ENCODE assay signal across 15 cellular contexts in genomic region chr11:63698976-63699733, GRCh38. TPM values are rescaled to one million over a fixed set of nuclear protein-coding genes. Genes with fewer than 3 reads are reported as not detected.
DNase-seq lines count a peak whose midpoint lies in the region; ATAC-seq and TF ChIP-seq lines count a peak whose summit lies in the region.
"Had no signal": no experiment of that assay in that cellular context is flagged by ENCODE, and none has a peak within 500 bp of the region (broad histone marks: within the 10 kb centered on the region; RNA-seq: fewer than 3 reads in every experiment).

No MANE protein-coding gene starts in this region.

- H3K4me3 ChIP-seq in GM23338 (no peak overlapping the region), SK-N-MC (no peak overlapping the region)
- H3K4me3 ChIP-seq: BLaER1 treated with 17β-estradiol and CSF1 and Interleukin-3, amounts not matched to agents 10 nM and 100 nM had no signal

- H2AFZ ChIP-seq in GM23338 = no peak overlapping the region

- peaks cover 6% of the 10 kb centered on the region; the same call in 1 of the 2 replicates for H3F3A ChIP-seq in GM23338 (replicated peaks; ENCODE audit: low read depth)

- H3K36me3 Mint-ChIP-seq in GM23338 (ENCODE audit: low read depth) (peaks cover 17% of the 10 kb centered on the region; the same call in 2 of the 3 replicates), glutamatergic neuron (ENCODE audit: unreplicated experiment) (no peaks in the 10 kb centered on the region)

- intact Hi-C loops in sciatic nerve (cut with DNase I) = no loop called here

- H3K27ac ChIP-seq in GM23338 (ENCODE audit: low read depth) = peak overlapping the region; percentile 70
- peak overlapping the region; percentile 62 for H3K27ac ChIP-seq in SK-N-MC
- H3K27ac ChIP-seq: BLaER1 treated with 17β-estradiol and CSF1 and Interleukin-3, amounts not matched to agents 10 nM and 100 nM had no signal

- no peak for DNase-seq in GM23338 (ENCODE audit: low spot score)
- no peak for DNase-seq in SK-N-MC (ENCODE audit: low read depth, low spot score)
- DNase-seq in glutamatergic neuron = no peak
- DNase-seq in sciatic nerve (ENCODE audit: low spot score) = no peak
- no peak for DNase-seq in NCI-H146 treated with DMSO at 0.1 percent for 48 hours (lab: John Stamatoyannopoulos, UW; ENCODE audit: unreplicated experiment)
- no peak for DNase-seq in 8988T
- DNase-seq in NCI-H128 (lab: John Stamatoyannopoulos, UW; ENCODE audit: unreplicated experiment) = no peak
- DNase-seq: activated CD8-positive, alpha-beta T cell treated with anti-CD3 and anti-CD28 coated beads for 36 hours; Kasumi-1; NCI-H1694 treated with DMSO at 0.1 percent for 48 hours; NCI-H524 treated with DMSO at 0.1 percent for 48 hours; stimulated activated CD4-positive, alpha-beta T cell treated with anti-CD3 and anti-CD28 coated beads, Interleukin-12 subunit alpha, Interleukin-12 subunit beta, amount 100 ng/mL, for 4 hours had no signal

- H3K27ac Mint-ChIP-seq in GM23338 = no peak overlapping the region
- H3K27ac Mint-ChIP-seq in glutamatergic neuron (ENCODE audit: unreplicated experiment) = peak overlapping the region; percentile 20
- H3K27ac Mint-ChIP-seq: activated CD8-positive, alpha-beta T cell treated with anti-CD3 and anti-CD28 coated beads for 36 hours; activated T-helper 17 cell treated with anti-CD3 and anti-CD28 coated beads, Interleukin-2, amount 50 U/mL, for 72 hours had no signal

- 0 out of 2 replicates have a peak overlapping the region, but pooled peaks have one; percentile 35 for H3K4me2 ChIP-seq in GM23338
- H3K4me2 ChIP-seq: BLaER1 treated with 17β-estradiol and CSF1 and Interleukin-3, amounts not matched to agents 10 nM and 100 nM had no signal

- H3K9ac ChIP-seq in SK-N-MC (ENCODE audit: insufficient read length) = no peak overlapping the region
- H3K9ac ChIP-seq: BLaER1 treated with 17β-estradiol and CSF1 and Interleukin-3, amounts not matched to agents 10 nM and 100 nM had no signal

- H3K27me3 ChIP-seq in GM23338 (ENCODE audit: insufficient read depth) = no peaks in the 10 kb centered on the region
- H3K27me3 ChIP-seq: BLaER1 treated with 17β-estradiol and CSF1 and Interleukin-3, amounts not matched to agents 10 nM and 100 nM had no signal

- H3K9me2 ChIP-seq in GM23338 (ENCODE audit: insufficient read depth) = no peaks in the 10 kb centered on the region

- no peaks in the 10 kb centered on the region; the same call in 1 of the 2 replicates for H3K9me3 ChIP-seq in SK-N-MC (ENCODE audit: low read depth, low read length)

- H3K4me1 Mint-ChIP-seq in GM23338 (peaks cover 19% of the 10 kb centered on the region), glutamatergic neuron (ENCODE audit: low read depth, unreplicated experiment) (peaks cover 8% of the 10 kb centered on the region)

- no peaks in the 10 kb centered on the region for H3K36me3 ChIP-seq in GM23338 (ENCODE audit: insufficient read depth)
- peaks cover 32% of the 10 kb centered on the region for H3K36me3 ChIP-seq in SK-N-MC (ENCODE audit: insufficient read depth, low read length)

- H3K9me3 Mint-ChIP-seq in GM23338 (no peaks in the 10 kb centered on the region; the same call in 2 of the 3 replicates), glutamatergic neuron (ENCODE audit: unreplicated experiment) (peaks cover 2% of the 10 kb centered on the region)
- H3K9me3 Mint-ChIP-seq: activated CD8-positive, alpha-beta T cell treated with anti-CD3 and anti-CD28 coated beads for 36 hours; activated T-helper 17 cell treated with anti-CD3 and anti-CD28 coated beads, Interleukin-2, amount 50 U/mL, for 72 hours had no signal

- TF ChIP-seq CTCF in GM23338 (conservative IDR thresholded peaks at IDR 0.05; ENCODE audit: low read depth in 2 of 2) (no peak), glutamatergic neuron (IDR thresholded peaks at IDR 0.05; ENCODE audit: partially characterized antibody, unreplicated experiment) (no peak)

- peaks cover 56% of the 10 kb centered on the region for H4K20me1 ChIP-seq in GM23338 (replicated peaks; ENCODE audit: insufficient read depth)

- peaks cover 20% of the 10 kb centered on the region for H3K4me1 ChIP-seq in GM23338 (ENCODE audit: insufficient read depth)

- H3K79me2 ChIP-seq in GM23338 (replicated peaks; ENCODE audit: insufficient read depth) = peaks cover 98% of the 10 kb centered on the region

- peaks cover 4% of the 10 kb centered on the region for H3K27me3 Mint-ChIP-seq in GM23338 (ENCODE audit: insufficient read depth, low read depth, poor library complexity)
- no peaks in the 10 kb centered on the region for H3K27me3 Mint-ChIP-seq in glutamatergic neuron (ENCODE audit: unreplicated experiment)
- H3K27me3 Mint-ChIP-seq: activated CD8-positive, alpha-beta T cell treated with anti-CD3 and anti-CD28 coated beads for 36 hours; activated T-helper 17 cell treated with anti-CD3 and anti-CD28 coated beads, Interleukin-2, amount 50 U/mL, for 72 hours had no signal

- H3K4me3 Mint-ChIP-seq in GM23338 = no peak overlapping the region
- no peak overlapping the region for H3K4me3 Mint-ChIP-seq in glutamatergic neuron (ENCODE audit: unreplicated experiment)
- H3K4me3 Mint-ChIP-seq: activated CD8-positive, alpha-beta T cell treated with anti-CD3 and anti-CD28 coated beads for 36 hours; activated T-helper 17 cell treated with anti-CD3 and anti-CD28 coated beads, Interleukin-2, amount 50 U/mL, for 72 hours had no signal

- ATAC-seq in GM23338 (peak; percentile 58), sciatic nerve (peak; percentile 67), HG03520 (IDR thresholded peaks at IDR 0.05; ENCODE audit: unreplicated experiment) (no peak)
- ATAC-seq: activated CD8-positive, alpha-beta T cell treated with anti-CD3 and anti-CD28 coated beads for 36 hours; activated T-helper 17 cell treated with anti-CD3 and anti-CD28 coated beads, Interleukin-2, amount 50 U/mL, for 72 hours had no signal

TF ChIP-seq in GM23338, 12 proteins besides CTCF, POLR2A, EP300 and RAD21 (continues in another document):
- no peak for TF ChIP-seq ZNF114 (CRISPR knock-in tag; IDR thresholded peaks at IDR 0.05)
- no peak for TF ChIP-seq JUNB (IDR thresholded peaks at IDR 0.05; ENCODE audit: unreplicated experiment)
- TF ChIP-seq ZNF331 (CRISPR knock-in tag; IDR thresholded peaks at IDR 0.05; ENCODE audit: low read depth) = no peak
- no peak for TF ChIP-seq CREB1 (CRISPR knock-in tag; IDR thresholded peaks at IDR 0.05; ENCODE audit: low read depth)
- TF ChIP-seq NANOG (IDR thresholded peaks at IDR 0.05; ENCODE audit: borderline replicate concordance) = no peak
- no peak for TF ChIP-seq REST (IDR thresholded peaks at IDR 0.05; ENCODE audit: unreplicated experiment)
- TF ChIP-seq EZH2 (IDR thresholded peaks at IDR 0.05; ENCODE audit: low read depth, unreplicated experiment) = no peak
- TF ChIP-seq EZH2phosphoT487 (IDR thresholded peaks at IDR 0.05; ENCODE audit: unreplicated experiment) = no peak
- TF ChIP-seq STAT1 (IDR thresholded peaks at IDR 0.05; ENCODE audit: unreplicated experiment) = no peak
- no peak for TF ChIP-seq ETS1 (IDR thresholded peaks at IDR 0.05)
- no peak for TF ChIP-seq POLR2AphosphoS5 (IDR thresholded peaks at IDR 0.05; ENCODE audit: low read depth)

RNA-seq across cellular contexts. Expression of gene RTN3, which starts 17.9 kb away (rescaled TPM):
- 150 and 162 TPM in 2 replicates for total RNA-seq in GM23338 (2014; rRNA removed; shearing (Covaris generic))
- polyA plus RNA-seq in GM23338 (2016; fragmentation: Nextera tagmentation; extraction: Ambion mirVana) = 129 and 138 TPM in 2 replicates
- 338 TPM for total RNA-seq in glutamatergic neuron (ENCODE audit: unreplicated experiment)
- 101 TPM for total RNA-seq in sciatic nerve

RNA-seq across cellular contexts. Expression of gene ATL3, which starts 28.0 kb away (rescaled TPM):
- total RNA-seq in GM23338 (2014; rRNA removed; shearing (Covaris generic)) = 20.4 and 24.4 TPM in 2 replicates
- polyA plus RNA-seq in GM23338 (2016; fragmentation: Nextera tagmentation; extraction: Ambion mirVana) = 5.2 and 6.8 TPM in 2 replicates
- total RNA-seq in glutamatergic neuron (ENCODE audit: unreplicated experiment) (9.4 TPM), sciatic nerve (89.3 TPM)
